25 cellular contexts compared by ENCODE assay signal in genomic region chr2:50538137-50538536, GRCh38.
"Had no signal": no experiment of that assay in that cellular context is flagged by ENCODE, and none has a peak within 500 bp of the region (broad histone marks: within the 10 kb centered on the region; RNA-seq: fewer than 3 reads in every experiment).

No MANE protein-coding gene starts in this region.

- H3K27ac ChIP-seq: cardiac muscle cell, hepatocyte, lower lobe of right lung, pancreas, right lobe of liver, testis, uterus had no signal

- H3K4me2 ChIP-seq: hepatocyte had no signal

- H2AFZ ChIP-seq: hepatocyte had no signal

- H3K79me2 ChIP-seq: hepatocyte had no signal

- H3K36me3 ChIP-seq: cardiac muscle cell, lower lobe of right lung, pancreas, right lobe of liver, uterus had no signal

- H3K4me1 ChIP-seq: lower lobe of right lung, testis, uterus had no signal

- DNase-seq: activated B cell treated with CpG ODN at 0.5 μM for 24 hours; activated CD4-positive, alpha-beta T cell treated with anti-CD3 and anti-CD28 coated beads for 36 hours; activated CD4-positive, alpha-beta T cell treated with anti-CD3 and anti-CD28 coated beads, Interleukin-2, amount 50 U/mL, for 48 hours; activated CD8-positive, alpha-beta memory T cell treated with anti-CD3 and anti-CD28 coated beads, Interleukin-2, amount 50 U/mL, for 48 hours; activated naive CD4-positive, alpha-beta T cell treated with anti-CD3 and anti-CD28 coated beads for 36 hours; activated naive CD8-positive, alpha-beta T cell treated with anti-CD3 and anti-CD28 coated beads, Interleukin-2, amount 10 ng/mL, durations not matched to agents 7 days and 5 days; activated T-cell treated with anti-CD3 and anti-CD28 coated beads, Interleukin-2, amount 50 U/mL, for 48 hours; amniotic stem cell; dermis blood vessel endothelial cell; effector CD8-positive, alpha-beta T cell; foreskin melanocyte; glutamatergic neuron; left cardiac atrium; lower lobe of right lung; pancreas; right lobe of liver; stimulated activated CD4-positive, alpha-beta T cell treated with anti-CD3 and anti-CD28 coated beads, Interleukin-2, amount 100 ng/mL, for 48 hours; stimulated activated CD8-positive, alpha-beta memory T cell treated with anti-CD3 and anti-CD28 coated beads, Interleukin-4, amount 100 ng/mL, for 48 hours; stimulated activated naive B cell treated with anti-CD40 and anti-IgM and Interleukin-4, amounts not matched to agents 10 μg/mL and 1 μg/mL and 100 μg/mL, for 72 hours; T-helper 9 cell; testis; trophoblast cell; uterus had no signal

- H3K4me3 ChIP-seq: cardiac muscle cell, hepatocyte, lower lobe of right lung, pancreas, right lobe of liver, testis, uterus had no signal

- H3K27me3 ChIP-seq: cardiac muscle cell, hepatocyte, pancreas, right lobe of liver, testis, uterus had no signal

- H3K9me3 ChIP-seq: lower lobe of right lung, pancreas, right lobe of liver, testis, uterus had no signal
